15 cellular contexts compared by ENCODE assay signal in the genomic region with DNA sequence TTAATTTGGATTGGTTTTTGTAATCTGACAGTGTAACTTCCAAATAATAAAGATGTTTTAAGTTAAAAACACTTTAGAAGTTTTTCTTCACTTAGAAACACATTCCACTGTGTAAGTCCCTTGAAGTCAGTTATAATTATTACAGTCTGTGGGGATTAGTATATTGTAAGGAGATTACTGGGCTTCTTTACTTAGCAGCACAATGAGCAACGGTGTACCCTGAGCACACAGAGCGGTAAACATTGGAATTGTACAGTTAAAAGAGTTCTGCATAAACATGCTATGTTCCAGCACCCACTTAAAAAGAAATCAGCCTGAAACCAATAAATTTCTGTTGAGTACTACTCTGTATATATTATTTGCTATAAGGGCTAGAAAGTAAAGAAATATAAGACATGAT. TPM values are rescaled to one million over a fixed set of nuclear protein-coding genes. Genes with fewer than 3 reads are reported as not detected.
DNase-seq lines count a peak whose midpoint lies in the region; ATAC-seq and TF ChIP-seq lines count a peak whose summit lies in the region.
"Had no signal": no experiment of that assay in that cellular context is flagged by ENCODE, and none has a peak within 500 bp of the region (broad histone marks: within the 10 kb centered on the region; RNA-seq: fewer than 3 reads in every experiment).

No MANE protein-coding gene starts in this region.

- intact Hi-C loops in mucosa of descending colon (cut with DNase I, micrococcal nuclease), result no loop called here

- TF ChIP-seq CTCF in VCaP (conservative IDR thresholded peaks at IDR 0.05), result no peak
- TF ChIP-seq CTCF in mucosa of descending colon (IDR thresholded peaks at IDR 0.05), result no peak

- H3K36me3 ChIP-seq in mucosa of descending colon (ENCODE audit: low read depth), result no peaks in the 10 kb centered on the region

- ATAC-seq in mucosa of descending colon (peak; percentile 42), GM19324 (IDR thresholded peaks at IDR 0.05; ENCODE audit: low FRiP score, unreplicated experiment) (no peak)

- no peaks in the 10 kb centered on the region for H3K4me1 ChIP-seq in mucosa of descending colon (ENCODE audit: low read depth)

- DNase-seq in D341Med (ENCODE audit: low spot score), result peak; percentile 56
- DNase-seq in NCI-H69 (lab: John Stamatoyannopoulos, UW), result peak; percentile 9
- no peak for DNase-seq in mucosa of descending colon
- DNase-seq in OCI-M1 (lab: John Stamatoyannopoulos, UW), result no peak
- DNase-seq in AML-193 (lab: John Stamatoyannopoulos, UW), result no peak
- no peak for DNase-seq in NCI-H2227 treated with DMSO at 0.1 percent for 48 hours (lab: John Stamatoyannopoulos, UW)
- DNase-seq: Caco-2; CD4-positive, alpha-beta T cell; DMS79 treated with DMSO at 0.1 percent for 48 hours; GF-D8; H9 had no signal

- peak overlapping the region; percentile 8; the same call in 1 of the 2 replicates for H3K27ac ChIP-seq in VCaP
- H3K27ac ChIP-seq: C4-2B had no signal

- H3K9me3 ChIP-seq in mucosa of descending colon, result no peaks in the 10 kb centered on the region
- H3K9me3 ChIP-seq: Caco-2 had no signal

- H3K4me3 ChIP-seq in mucosa of descending colon, result no peak overlapping the region

RNA-seq across cellular contexts. Expression of gene CCSER1, which starts 44.3 kb away (rescaled TPM):
- 10 to 100 TPM; 11.1 to 32.4 (median 13.3) TPM for total RNA-seq in mucosa of descending colon
- total RNA-seq: A172 had no signal

Comparison
In these comparisons a context has a peak if more than half of its experiments do, and no peak if none do; other contexts are left out.
1. DNase-seq: peak in D341Med (single experiment) and NCI-H69 (single experiment); none in mucosa of descending colon (0 of 3), OCI-M1 (single experiment), AML-193 (0 of 2) and NCI-H2227 treated with DMSO at 0.1 percent for 48 hours (single experiment).